18 cellular contexts compared by ENCODE assay signal in the genomic region with DNA sequence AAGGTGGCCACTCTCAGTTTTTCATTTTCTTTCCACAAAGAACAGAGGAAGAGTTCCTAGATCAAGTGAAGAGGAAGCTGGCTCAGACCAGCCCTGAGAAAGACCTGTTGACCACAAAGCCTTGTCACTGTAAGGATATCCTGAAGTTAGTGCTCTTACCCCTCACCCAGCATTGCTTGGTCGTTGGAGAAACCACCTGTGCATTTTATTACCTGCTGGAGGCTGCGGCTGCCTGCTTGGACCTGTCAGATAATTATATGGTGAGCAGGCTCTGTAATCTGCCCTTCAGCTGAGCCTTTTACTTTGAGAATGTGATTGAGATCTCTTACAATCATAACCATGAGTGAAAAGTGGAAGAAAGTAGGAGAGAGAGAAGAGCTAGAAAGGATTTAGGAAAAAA. TPM values are rescaled to one million over a fixed set of nuclear protein-coding genes. Genes with fewer than 3 reads are reported as not detected.
"Had no signal": no experiment of that assay in that cellular context is flagged by ENCODE, and none has a peak within 500 bp of the region (broad histone marks: within the 10 kb centered on the region; RNA-seq: fewer than 3 reads in every experiment).

No MANE protein-coding gene starts in this region.

- H3K27ac ChIP-seq: neutrophil had no signal

- H3K27me3 ChIP-seq: neutrophil had no signal

- H3K9me3 ChIP-seq: neutrophil had no signal

- H3K4me3 ChIP-seq: lung had no signal

- ATAC-seq: activated T-cell treated with anti-CD3 and anti-CD28 coated beads, Interleukin-2, amount 50 U/mL, for 72 hours; esophagus mucosa; left colon; right cardiac atrium had no signal

- DNase-seq: activated CD4-positive, alpha-beta memory T cell treated with anti-CD3 and anti-CD28 coated beads for 36 hours; activated naive CD4-positive, alpha-beta T cell; activated T-cell treated with anti-CD3 and anti-CD28 coated beads, Interleukin-2, amount 50 U/mL, for 72 hours; aorta; glutamatergic neuron; immature natural killer cell; left colon; naive B cell; right cardiac atrium; small intestine had no signal

RNA-seq across cellular contexts. Expression of gene TREML1, which starts 21.9 kb away (rescaled TPM):
- total RNA-seq: activated CD4-positive, alpha-beta memory T cell treated with anti-CD3 and anti-CD28 coated beads for 36 hours; activated T-cell treated with anti-CD3 and anti-CD28 coated beads, Interleukin-2, amount 50 U/mL, for 72 hours; bronchial epithelial cell; chondrocyte; dermis microvascular lymphatic vessel endothelial cell; fibroblast of villous mesenchyme; left colon had no signal
- polyA plus RNA-seq: aorta, urinary bladder had no signal

RNA-seq across cellular contexts. Expression of gene TREM2, which starts 30.7 kb away (rescaled TPM):
- total RNA-seq: activated CD4-positive, alpha-beta memory T cell treated with anti-CD3 and anti-CD28 coated beads for 36 hours; activated T-cell treated with anti-CD3 and anti-CD28 coated beads, Interleukin-2, amount 50 U/mL, for 72 hours; chondrocyte; dermis microvascular lymphatic vessel endothelial cell; fibroblast of villous mesenchyme had no signal
- polyA plus RNA-seq: immature natural killer cell had no signal
